24 cellular contexts compared by ENCODE assay signal in the genomic region with DNA sequence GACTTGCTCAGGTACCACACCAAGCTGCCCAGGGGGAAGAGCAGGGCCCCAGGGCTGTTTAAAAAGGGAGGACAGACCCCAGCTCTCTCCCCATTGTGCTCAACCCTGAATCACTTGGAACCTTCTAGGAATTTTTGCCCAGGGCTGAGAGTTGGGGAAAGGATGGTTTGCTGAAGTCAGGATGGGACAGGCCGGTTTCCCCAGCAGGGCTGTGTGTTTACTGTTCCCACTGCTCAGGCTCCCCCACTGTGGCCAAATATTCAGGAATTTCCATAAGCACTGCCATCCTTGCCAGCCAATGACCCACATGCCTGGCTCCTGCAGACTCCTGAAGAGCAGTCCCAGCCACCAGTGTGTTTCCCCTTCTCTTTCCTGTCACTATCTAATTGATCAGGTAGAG.
DNase-seq lines count a peak whose midpoint lies in the region; ATAC-seq and TF ChIP-seq lines count a peak whose summit lies in the region.
"Had no signal": no experiment of that assay in that cellular context is flagged by ENCODE, and none has a peak within 500 bp of the region (broad histone marks: within the 10 kb centered on the region; RNA-seq: fewer than 3 reads in every experiment).

No MANE protein-coding gene starts in this region.

- no peaks in the 10 kb centered on the region for H4K20me1 ChIP-seq in GM23338 (replicated peaks; ENCODE audit: insufficient read depth)

- ATAC-seq in GM23338, result peak; percentile 42
- peak; percentile 7 for ATAC-seq in sciatic nerve
- ATAC-seq in HG02678 (IDR thresholded peaks at IDR 0.05; ENCODE audit: unreplicated experiment), result no peak
- ATAC-seq: A549, Panc1 had no signal

- DNase-seq in activated CD4-positive, alpha-beta T cell treated with anti-CD3 and anti-CD28 coated beads, Interleukin-2, amount 10 ng/mL, durations not matched to agents 7 days and 5 days, result no peak
- no peak for DNase-seq in activated CD4-positive, alpha-beta T cell treated with anti-CD3 and anti-CD28 coated beads for 48 hours
- DNase-seq in GM23338 (ENCODE audit: low spot score) (no peak), islet precursor cell (peak; percentile 68), sciatic nerve (ENCODE audit: low spot score) (no peak), NCI-H2107 treated with DMSO at 0.1 percent for 48 hours (lab: John Stamatoyannopoulos, UW; ENCODE audit: unreplicated experiment) (no peak), superior temporal gyrus (ENCODE audit: extremely low spot score) (no peak)
- DNase-seq: activated effector memory CD4-positive, alpha-beta T cell treated with Interleukin-2 at 50 U/mL for 16 hours; adrenal gland; BE2C; brain microvascular endothelial cell; Calu3; EL; endodermal cell; NCI-H1092 treated with DMSO at 0.1 percent for 48 hours; NCI-H2029; NCI-H446 had no signal

- CTCF ChIA-PET in activated CD4-positive, alpha-beta T cell treated with anti-CD3 and anti-CD28 coated beads, Interleukin-2, amount 10 ng/mL, durations not matched to agents 7 days and 5 days (lab: Charles Lee), result no interaction called here

- peak overlapping the region; percentile 90 for H3K27ac Mint-ChIP-seq in activated CD4-positive, alpha-beta T cell treated with anti-CD3 and anti-CD28 coated beads, Interleukin-2, amount 10 ng/mL, durations not matched to agents 7 days and 5 days
- H3K27ac Mint-ChIP-seq in GM23338, result no peak overlapping the region
- H3K27ac Mint-ChIP-seq: endodermal cell had no signal

- no peak overlapping the region for H3K4me3 ChIP-seq in GM23338
- H3K4me3 ChIP-seq: A549, adrenal gland, psoas muscle, SJSA1, smooth muscle cell had no signal

- no peak overlapping the region for H3K4me2 ChIP-seq in GM23338
- H3K4me2 ChIP-seq: A549, smooth muscle cell had no signal

- no peaks in the 10 kb centered on the region for H3K36me3 ChIP-seq in GM23338 (ENCODE audit: insufficient read depth)
- H3K36me3 ChIP-seq: adrenal gland, BE2C, brain microvascular endothelial cell, SJSA1 had no signal

- no peak for TF ChIP-seq CTCF in GM23338 (conservative IDR thresholded peaks at IDR 0.05; ENCODE audit: low read depth in 2 of 2)

- no peaks in the 10 kb centered on the region for H3K79me2 ChIP-seq in GM23338 (replicated peaks; ENCODE audit: insufficient read depth)

- H3F3A ChIP-seq in GM23338 (replicated peaks; ENCODE audit: low read depth), result no peaks in the 10 kb centered on the region

- H3K36me3 Mint-ChIP-seq in activated CD4-positive, alpha-beta T cell treated with anti-CD3 and anti-CD28 coated beads, Interleukin-2, amount 10 ng/mL, durations not matched to agents 7 days and 5 days (ENCODE audit: low read depth), result peaks cover 6% of the 10 kb centered on the region
- no peaks in the 10 kb centered on the region for H3K36me3 Mint-ChIP-seq in GM23338 (ENCODE audit: low read depth)

- H3K4me3 Mint-ChIP-seq in activated CD4-positive, alpha-beta T cell treated with anti-CD3 and anti-CD28 coated beads, Interleukin-2, amount 10 ng/mL, durations not matched to agents 7 days and 5 days, result no peak overlapping the region
- no peak overlapping the region for H3K4me3 Mint-ChIP-seq in GM23338
- H3K4me3 Mint-ChIP-seq: endodermal cell; stimulated activated naive CD8-positive, alpha-beta T cell treated with anti-CD3 and anti-CD28 coated beads, Interleukin-15, Interleukin-2, amounts not matched to agents 100 ng/mL and 50 ng/mL, for 24 hours had no signal

- peaks cover under 1% of the 10 kb centered on the region for H3K9me3 Mint-ChIP-seq in activated CD4-positive, alpha-beta T cell treated with anti-CD3 and anti-CD28 coated beads, Interleukin-2, amount 10 ng/mL, durations not matched to agents 7 days and 5 days
- H3K9me3 Mint-ChIP-seq in GM23338, result 0 out of 3 replicates have a peak, but pooled peaks cover under 1% of the 10 kb centered on the region
- H3K9me3 Mint-ChIP-seq: stimulated activated naive CD8-positive, alpha-beta T cell treated with anti-CD3 and anti-CD28 coated beads, Interleukin-15, Interleukin-2, amounts not matched to agents 100 ng/mL and 50 ng/mL, for 24 hours had no signal

- intact Hi-C loops in sciatic nerve (cut with DNase I), result no loop called here

- peaks cover 75% of the 10 kb centered on the region for H3K4me1 Mint-ChIP-seq in activated CD4-positive, alpha-beta T cell treated with anti-CD3 and anti-CD28 coated beads, Interleukin-2, amount 10 ng/mL, durations not matched to agents 7 days and 5 days
- H3K4me1 Mint-ChIP-seq in GM23338, result peaks cover 19% of the 10 kb centered on the region

- H3K9me2 ChIP-seq in GM23338 (ENCODE audit: insufficient read depth), result peaks cover 8% of the 10 kb centered on the region; the same call in 1 of the 2 replicates

- peak overlapping the region; percentile 86; the same call in 1 of the 2 replicates for H2AFZ ChIP-seq in GM23338

- H3K4me1 ChIP-seq in GM23338 (ENCODE audit: insufficient read depth), result no peaks in the 10 kb centered on the region; the same call in 1 of the 2 replicates
- H3K4me1 ChIP-seq: A549, adrenal gland, BE2C, psoas muscle had no signal

- POLR2A ChIA-PET in activated CD4-positive, alpha-beta T cell treated with anti-CD3 and anti-CD28 coated beads, Interleukin-2, amount 10 ng/mL, durations not matched to agents 7 days and 5 days (lab: Charles Lee), result no interaction called here

- H3K27me3 Mint-ChIP-seq in activated CD4-positive, alpha-beta T cell treated with anti-CD3 and anti-CD28 coated beads, Interleukin-2, amount 10 ng/mL, durations not matched to agents 7 days and 5 days, result no peaks in the 10 kb centered on the region
- H3K27me3 Mint-ChIP-seq in GM23338 (ENCODE audit: insufficient read depth, low read depth, poor library complexity), result peaks cover 9% of the 10 kb centered on the region
- H3K27me3 Mint-ChIP-seq: stimulated activated naive CD8-positive, alpha-beta T cell treated with anti-CD3 and anti-CD28 coated beads, Interleukin-15, Interleukin-2, amounts not matched to agents 100 ng/mL and 50 ng/mL, for 24 hours had no signal

- no peaks in the 10 kb centered on the region for H3K27me3 ChIP-seq in GM23338 (ENCODE audit: insufficient read depth)
- H3K27me3 ChIP-seq: adrenal gland, BE2C, brain microvascular endothelial cell, SJSA1 had no signal

- no peak overlapping the region for H3K27ac ChIP-seq in GM23338 (ENCODE audit: low read depth)
- H3K27ac ChIP-seq: A549, adrenal gland, brain microvascular endothelial cell, psoas muscle, SJSA1 had no signal

TF ChIP-seq in GM23338, 12 proteins besides CTCF, POLR2A, EP300 and RAD21 (continues in another document):
- no peak for TF ChIP-seq NANOG (IDR thresholded peaks at IDR 0.05; ENCODE audit: borderline replicate concordance)
- TF ChIP-seq, protein P1, sequence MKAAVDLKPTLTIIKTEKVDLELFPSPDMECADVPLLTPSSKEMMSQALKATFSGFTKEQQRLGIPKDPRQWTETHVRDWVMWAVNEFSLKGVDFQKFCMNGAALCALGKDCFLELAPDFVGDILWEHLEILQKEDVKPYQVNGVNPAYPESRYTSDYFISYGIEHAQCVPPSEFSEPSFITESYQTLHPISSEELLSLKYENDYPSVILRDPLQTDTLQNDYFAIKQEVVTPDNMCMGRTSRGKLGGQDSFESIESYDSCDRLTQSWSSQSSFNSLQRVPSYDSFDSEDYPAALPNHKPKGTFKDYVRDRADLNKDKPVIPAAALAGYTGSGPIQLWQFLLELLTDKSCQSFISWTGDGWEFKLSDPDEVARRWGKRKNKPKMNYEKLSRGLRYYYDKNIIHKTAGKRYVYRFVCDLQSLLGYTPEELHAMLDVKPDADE (IDR thresholded peaks at IDR 0.05), result no peak
